In genomic region chr1:4170953-4171352, GRCh38 we compare ENCODE assay signal across 23 cellular contexts.
DNase-seq lines count a peak whose midpoint lies in the region; ATAC-seq and TF ChIP-seq lines count a peak whose summit lies in the region.
"Had no signal": no experiment of that assay in that cellular context is flagged by ENCODE, and none has a peak within 500 bp of the region (broad histone marks: within the 10 kb centered on the region; RNA-seq: fewer than 3 reads in every experiment).

No MANE protein-coding gene starts in this region.

- H3K9ac ChIP-seq in neuronal stem cell (ENCODE audit: low read depth, low read length, poor library complexity): no peak overlapping the region
- H3K9ac ChIP-seq: GM23248 had no signal

- ATAC-seq in upper lobe of right lung: no peak
- ATAC-seq in activated T-helper 17 cell treated with anti-CD3 and anti-CD28 coated beads, Interleukin-2, amount 50 U/mL, for 72 hours (replicated peaks): no peak
- ATAC-seq: activated CD8-positive, alpha-beta T cell treated with anti-CD3 and anti-CD28 coated beads, Interleukin-2, amount 10 ng/mL, durations not matched to agents 7 days and 5 days; Panc1 had no signal

- DNase-seq in cardiac septum (ENCODE audit: low spot score): peak; percentile 67
- DNase-seq in right atrium auricular region (ENCODE audit: low spot score): no peak
- DNase-seq in head of caudate nucleus: peak in 31 of 42 donors; percentile 24 to 83 (median 50)
- DNase-seq in neuronal stem cell (ENCODE audit: low spot score): no peak
- peak; percentile 37 for DNase-seq in upper lobe of right lung
- DNase-seq in HAP-1 (ENCODE audit: low spot score in 2 of 2): no peak
- DNase-seq in NK-92 treated with Interleukin-12 subunit alpha and Interleukin-12 subunit beta, amount 100 ng/mL, for 24 hours (lab: John Stamatoyannopoulos, UW): no peak
- DNase-seq: activated CD8-positive, alpha-beta T cell treated with anti-CD3 and anti-CD28 coated beads, Interleukin-2, amount 10 ng/mL, durations not matched to agents 7 days and 5 days; activated naive CD8-positive, alpha-beta T cell treated with anti-CD3 and anti-CD28 coated beads for 36 hours; CD4-positive, alpha-beta memory T cell; colonic mucosa; GM23248; Kasumi-1; kidney; mammary epithelial cell; NCI-H146; NCI-H748 treated with DMSO at 0.1 percent for 48 hours; SHP77 treated with DMSO at 0.1 percent for 48 hours; stimulated activated CD4-positive, alpha-beta T cell treated with anti-CD3 and anti-CD28 coated beads, Interleukin-4, amount 100 ng/mL, for 24 hours; transverse colon had no signal

- H3K4me1 Mint-ChIP-seq in activated T-helper 17 cell treated with anti-CD3 and anti-CD28 coated beads, Interleukin-2, amount 50 U/mL, for 72 hours: no peaks in the 10 kb centered on the region
- H3K4me1 Mint-ChIP-seq: activated naive CD8-positive, alpha-beta T cell treated with anti-CD3 and anti-CD28 coated beads for 36 hours; B cell; CD4-positive, alpha-beta memory T cell had no signal

- H3K27me3 ChIP-seq in right atrium auricular region: no peaks in the 10 kb centered on the region
- H3K27me3 ChIP-seq in neuronal stem cell (ENCODE audit: control insufficient read depth in 3 of 3, insufficient read depth in 3 of 3, low read depth in 1 of 3, low read length in 3 of 3): peaks cover 0 to 8% (median 0%) of the 10 kb centered on the region in 3 experiments
- peaks cover 31% of the 10 kb centered on the region for H3K27me3 ChIP-seq in upper lobe of right lung
- no peaks in the 10 kb centered on the region for H3K27me3 ChIP-seq in HAP-1 (ENCODE audit: low read depth)
- H3K27me3 ChIP-seq: colonic mucosa had no signal

- TF ChIP-seq CTCF in right atrium auricular region (IDR thresholded peaks at IDR 0.05): no peak
- TF ChIP-seq CTCF in upper lobe of right lung (IDR thresholded peaks at IDR 0.05): no peak

- H3K18ac ChIP-seq in neuronal stem cell (ENCODE audit: low read length): peak overlapping the region; percentile 44

- intact Hi-C loops in cardiac septum (cut with DNase I) (no loop called here), head of caudate nucleus (cut with DNase I) (no loop called here), upper lobe of right lung (cut with DNase I) (no loop called here)

- no peaks in the 10 kb centered on the region for H3K79me1 ChIP-seq in neuronal stem cell (ENCODE audit: low read depth, low read length)

- no peaks in the 10 kb centered on the region for H3K9me3 Mint-ChIP-seq in activated T-helper 17 cell treated with anti-CD3 and anti-CD28 coated beads, Interleukin-2, amount 50 U/mL, for 72 hours
- H3K9me3 Mint-ChIP-seq: activated naive CD8-positive, alpha-beta T cell treated with anti-CD3 and anti-CD28 coated beads for 36 hours; CD4-positive, alpha-beta memory T cell had no signal

- H4K91ac ChIP-seq in neuronal stem cell (ENCODE audit: low read depth, low read length, poor library complexity): no peak overlapping the region

- H3K4me3 ChIP-seq in right atrium auricular region (no peak overlapping the region), neuronal stem cell (ENCODE audit: low read length in 2 of 2) (no peak overlapping the region), upper lobe of right lung (no peak overlapping the region), HAP-1 (no peak overlapping the region)
- H3K4me3 ChIP-seq: colonic mucosa, GM23248, transverse colon had no signal

- H4K8ac ChIP-seq in neuronal stem cell (ENCODE audit: low read depth, low read length): no peak overlapping the region

- H2BK12ac ChIP-seq in neuronal stem cell (ENCODE audit: low read length): no peak overlapping the region

- H3K9me3 ChIP-seq in right atrium auricular region (no peaks in the 10 kb centered on the region), neuronal stem cell (replicated peaks in 1 of 2; ENCODE audit: control insufficient read depth in 2 of 2, insufficient read depth in 1 of 2, low read depth in 1 of 2, low read length in 2 of 2) (no peaks in the 10 kb centered on the region), upper lobe of right lung (no peaks in the 10 kb centered on the region), HAP-1 (no peaks in the 10 kb centered on the region)
- H3K9me3 ChIP-seq: colonic mucosa, transverse colon had no signal

- H3K4me2 ChIP-seq in neuronal stem cell (ENCODE audit: insufficient read depth, low read length, poor library complexity, severe bottlenecking): no peak overlapping the region

- H3K27ac ChIP-seq in right atrium auricular region: no peak overlapping the region
- no peak overlapping the region for H3K27ac ChIP-seq in neuronal stem cell (replicated peaks; ENCODE audit: low read length)
- no peak overlapping the region for H3K27ac ChIP-seq in upper lobe of right lung
- H3K27ac ChIP-seq: colonic mucosa, GM23248, transverse colon had no signal

- no peaks in the 10 kb centered on the region for H3K4me1 ChIP-seq in right atrium auricular region
- H3K4me1 ChIP-seq in neuronal stem cell (ENCODE audit: control insufficient read depth in 2 of 2, insufficient read depth in 1 of 2, low read depth in 1 of 2, low read length in 2 of 2): no peaks in the 10 kb centered on the region
- no peaks in the 10 kb centered on the region for H3K4me1 ChIP-seq in upper lobe of right lung
- H3K4me1 ChIP-seq in HAP-1: no peaks in the 10 kb centered on the region
- H3K4me1 ChIP-seq: colonic mucosa, transverse colon had no signal

- no peak overlapping the region for H2BK15ac ChIP-seq in neuronal stem cell (ENCODE audit: low read length)

- H3K36me3 Mint-ChIP-seq in activated T-helper 17 cell treated with anti-CD3 and anti-CD28 coated beads, Interleukin-2, amount 50 U/mL, for 72 hours (ENCODE audit: low read depth): no peaks in the 10 kb centered on the region
- H3K36me3 Mint-ChIP-seq: activated naive CD8-positive, alpha-beta T cell treated with anti-CD3 and anti-CD28 coated beads for 36 hours; CD4-positive, alpha-beta memory T cell had no signal

- H3K4me3 Mint-ChIP-seq in activated T-helper 17 cell treated with anti-CD3 and anti-CD28 coated beads, Interleukin-2, amount 50 U/mL, for 72 hours: no peak overlapping the region
- H3K4me3 Mint-ChIP-seq: activated CD8-positive, alpha-beta T cell treated with anti-CD3 and anti-CD28 coated beads, Interleukin-2, amount 10 ng/mL, durations not matched to agents 7 days and 5 days; activated naive CD8-positive, alpha-beta T cell treated with anti-CD3 and anti-CD28 coated beads for 36 hours; B cell; CD4-positive, alpha-beta memory T cell had no signal

- H2AK5ac ChIP-seq in neuronal stem cell (ENCODE audit: low read depth, low read length): no peak overlapping the region

- H3K27ac Mint-ChIP-seq in activated T-helper 17 cell treated with anti-CD3 and anti-CD28 coated beads, Interleukin-2, amount 50 U/mL, for 72 hours: no peak overlapping the region
- H3K27ac Mint-ChIP-seq: activated CD8-positive, alpha-beta T cell treated with anti-CD3 and anti-CD28 coated beads, Interleukin-2, amount 10 ng/mL, durations not matched to agents 7 days and 5 days; activated naive CD8-positive, alpha-beta T cell treated with anti-CD3 and anti-CD28 coated beads for 36 hours; B cell; CD4-positive, alpha-beta memory T cell had no signal

- H2AFZ ChIP-seq in neuronal stem cell (ENCODE audit: low read length): no peak overlapping the region
- H2AFZ ChIP-seq: GM23248 had no signal

- peaks cover 22% of the 10 kb centered on the region for H3K27me3 Mint-ChIP-seq in activated T-helper 17 cell treated with anti-CD3 and anti-CD28 coated beads, Interleukin-2, amount 50 U/mL, for 72 hours

- H3K4ac ChIP-seq in neuronal stem cell (ENCODE audit: low read length): no peak overlapping the region

- peak overlapping the region; percentile 32 for H3K23ac ChIP-seq in neuronal stem cell (ENCODE audit: low read depth, low read length, poor library complexity)

- H2BK5ac ChIP-seq in neuronal stem cell (ENCODE audit: low read length): no peak overlapping the region

- no peak overlapping the region for H3K14ac ChIP-seq in neuronal stem cell (ENCODE audit: low read length)

- H3K36me3 ChIP-seq in right atrium auricular region (no peaks in the 10 kb centered on the region), neuronal stem cell (replicated peaks in 1 of 2; ENCODE audit: control insufficient read depth in 2 of 2, insufficient read depth in 2 of 2, low read length in 2 of 2) (no peaks in the 10 kb centered on the region), upper lobe of right lung (no peaks in the 10 kb centered on the region), HAP-1 (replicated peaks) (no peaks in the 10 kb centered on the region)
- H3K36me3 ChIP-seq: colonic mucosa, transverse colon had no signal

- in situ Hi-C loops in HAP-1 (cut with MboI; ENCODE audit: low sequenced_read_pairs): no loop called here

- H2BK120ac ChIP-seq in neuronal stem cell (ENCODE audit: low read depth, low read length): peak overlapping the region; percentile 47

- no CpG with 5 or more reads among the region's 13 CpGs for whole genome bisulfite sequencing in neuronal stem cell (ENCODE audit: extremely low coverage in 2 of 2, insufficient read length in 2 of 2, insufficient replicate concordance in 1 of 2), 2 donors

Comparison
In these comparisons a context has a peak if more than half of its experiments do, and no peak if none do; other contexts are left out.
1. DNase-seq: peak in cardiac septum (single experiment), head of caudate nucleus (31 of 42) and upper lobe of right lung (single experiment); none in right atrium auricular region (single experiment), neuronal stem cell (single experiment), HAP-1 (0 of 2) and NK-92 treated with Interleukin-12 subunit alpha and Interleukin-12 subunit beta, amount 100 ng/mL, for 24 hours (single experiment).